ENCODE assay signal across 8 cellular contexts in genomic region chr12:122062832-122063690, GRCh38. TPM values are rescaled to one million over a fixed set of nuclear protein-coding genes. Genes with fewer than 3 reads are reported as not detected.
A peak's percentile ranks its signal among the peaks of the same experiment; 100 is the strongest.
DNase-seq lines count a peak whose midpoint lies in the region; ATAC-seq and TF ChIP-seq lines count a peak whose summit lies in the region.

No MANE protein-coding gene starts in this region.

- WGBS in adipose tissue, 3 donors: 9 to 20% (median 20%) methylated on average over 19 of the region's 19 CpGs

- ATAC-seq in gastrocnemius medialis: peak in 1 of 2 donors; percentile 15

- TF ChIP-seq CTCF in gastrocnemius medialis (IDR thresholded peaks at IDR 0.05 in 4 of 5, conservative IDR thresholded peaks at IDR 0.05 in 1 of 5): no peak

- H3K4me3 Mint-ChIP-seq in CD4-positive, alpha-beta memory T cell: no peak overlapping the region

- H3K27ac Mint-ChIP-seq in CD4-positive, alpha-beta memory T cell: peak overlapping the region in 4 of 7 donors; percentile 10 to 54 (median 46)

- no peaks in the 10 kb centered on the region for H3K27me3 ChIP-seq in CD4-positive, alpha-beta memory T cell (ENCODE audit: insufficient read depth, low read length)
- H3K27me3 ChIP-seq in gastrocnemius medialis: no peaks in the 10 kb centered on the region

- no peaks in the 10 kb centered on the region for H3K36me3 ChIP-seq in CD4-positive, alpha-beta memory T cell (ENCODE audit: insufficient read depth, low read length)
- H3K36me3 ChIP-seq in gastrocnemius medialis: peaks cover 0 to 5% of the 10 kb centered on the region in 2 donors

- intact Hi-C loops in CD4-positive, alpha-beta memory T cell (cut with micrococcal nuclease): no loop called here
- intact Hi-C loops in gastrocnemius medialis (cut with DNase I; ENCODE audit: low total_unique reads): no loop called here

- no peak for DNase-seq in CD4-positive, alpha-beta memory T cell
- DNase-seq in MV-4-11 (lab: John Stamatoyannopoulos, UW): peak; percentile 66
- peak; percentile 80 for DNase-seq in hepatic stellate cell (ENCODE audit: low spot score)
- no peak for DNase-seq in gastrocnemius medialis
- no peak for DNase-seq in stimulated activated CD4-positive, alpha-beta T cell treated with anti-CD3 and anti-CD28 coated beads, Interleukin-4, amount 100 ng/mL, for 4 hours
- no peak for DNase-seq in DMS 273 treated with DMSO at 0.1 percent for 48 hours (lab: John Stamatoyannopoulos, UW)
- DNase-seq in COLO829 (ENCODE audit: low spot score): no peak

- POLR2A ChIA-PET in CD4-positive, alpha-beta memory T cell (lab: Charles Lee; ENCODE audit: partially characterized antibody): no interaction called here

- H3K27ac ChIP-seq in CD4-positive, alpha-beta memory T cell (ENCODE audit: low read depth, low read length): no peak overlapping the region
- H3K27ac ChIP-seq in adipose tissue (ENCODE audit: low read depth, low read length) (peak overlapping the region; percentile 5), gastrocnemius medialis (peak overlapping the region; percentile 55 to 61 (median 58))

- no peaks in the 10 kb centered on the region for H3K36me3 Mint-ChIP-seq in CD4-positive, alpha-beta memory T cell

- H3K4me1 ChIP-seq in CD4-positive, alpha-beta memory T cell (ENCODE audit: insufficient read depth, low read length): peaks cover 5% of the 10 kb centered on the region
- peaks cover 27 to 29% of the 10 kb centered on the region in 2 donors for H3K4me1 ChIP-seq in gastrocnemius medialis

- no peak for TF ChIP-seq POLR2A in gastrocnemius medialis (IDR thresholded peaks at IDR 0.05)

- H3K4me1 Mint-ChIP-seq in CD4-positive, alpha-beta memory T cell: peaks cover 4 to 8% (median 5%) of the 10 kb centered on the region in 4 donors

- H3K27me3 Mint-ChIP-seq in CD4-positive, alpha-beta memory T cell: no peaks in the 10 kb centered on the region

- in situ Hi-C loops in gastrocnemius medialis (cut with MboI; ENCODE audit: low sequenced_read_pairs in 4 of 4): no loop called here

- CTCF ChIA-PET in CD4-positive, alpha-beta memory T cell (lab: Charles Lee; ENCODE audit: partially characterized antibody): interaction anchor here (1.2 to 1.7 kb wide), 4 partner anchors 9 to 145 kb away, joined by 3 to 7 read pairs (median 4); partner anchors contain the start of gene CFAP251

- no peak overlapping the region for H3K4me3 ChIP-seq in CD4-positive, alpha-beta memory T cell (ENCODE audit: low read length in 2 of 2)
- no peak overlapping the region for H3K4me3 ChIP-seq in gastrocnemius medialis

- no peaks in the 10 kb centered on the region for H3K9me3 Mint-ChIP-seq in CD4-positive, alpha-beta memory T cell

- no peaks in the 10 kb centered on the region for H3K9me3 ChIP-seq in CD4-positive, alpha-beta memory T cell (ENCODE audit: control insufficient read depth in 1 of 2, low read length in 2 of 2)
- no peaks in the 10 kb centered on the region for H3K9me3 ChIP-seq in gastrocnemius medialis

RNA-seq across cellular contexts. Expression of gene MLXIP, which starts 15.5 kb away (rescaled TPM):
- total RNA-seq in CD4-positive, alpha-beta memory T cell: 10 to 100 TPM; 79.5 to 88.1 TPM
- 10 to 100 TPM in 1 of 2 donors, 1 to 10 TPM in 1; 2.7 to 23.8 TPM for polyA plus RNA-seq in CD4-positive, alpha-beta memory T cell
- 10 to 100 TPM; 20.8 to 33.2 (median 30.7) TPM for polyA plus RNA-seq in adipose tissue
- 10 to 100 TPM; 36.6 to 89.4 (median 79.7) TPM for total RNA-seq in gastrocnemius medialis

RNA-seq across cellular contexts. Expression of gene BCL7A, which starts 41.4 kb away (rescaled TPM):
- total RNA-seq in CD4-positive, alpha-beta memory T cell: 1 to 10 TPM; 3.0 to 3.7 TPM
- polyA plus RNA-seq in CD4-positive, alpha-beta memory T cell: 1 to 10 TPM; 1.5 to 2.5 TPM
- polyA plus RNA-seq in adipose tissue: 1 to 10 TPM; 1.1 to 8.7 (median 3.1) TPM
- total RNA-seq in gastrocnemius medialis: 10 to 100 TPM in 3 of 4 donors, 1 to 10 TPM in 1; 9.8 to 23.5 (median 13.7) TPM

Comparison
In these comparisons a context has a peak if more than half of its experiments do, and no peak if none do; other contexts are left out.
1. DNase-seq: peak in MV-4-11 (single experiment) and hepatic stellate cell (single experiment); none in CD4-positive, alpha-beta memory T cell (0 of 5), gastrocnemius medialis (0 of 2), stimulated activated CD4-positive, alpha-beta T cell treated with anti-CD3 and anti-CD28 coated beads, Interleukin-4, amount 100 ng/mL, for 4 hours (0 of 2), DMS 273 treated with DMSO at 0.1 percent for 48 hours (single experiment) and COLO829 (single experiment).